ENCODE assay signal across 19 cellular contexts in genomic region chr9:108467653-108468324, GRCh38.
DNase-seq lines count a peak whose midpoint lies in the region; FAIRE-seq and TF ChIP-seq lines count a peak whose summit lies in the region.
"Had no signal": no experiment of that assay in that cellular context is flagged by ENCODE, and none has a peak within 500 bp of the region (broad histone marks: within the 10 kb centered on the region; RNA-seq: fewer than 3 reads in every experiment).

No MANE protein-coding gene starts in this region.

- no TSS peak for BruUV-seq in mammary epithelial cell (replicated peaks; lab: Mats Ljungman, UMichigan)

- no peak for TF ChIP-seq POLR2A in breast epithelium (IDR thresholded peaks at IDR 0.05)
- TF ChIP-seq POLR2A in vagina (IDR thresholded peaks at IDR 0.05), result no peak

- H3K9me3 ChIP-seq in mammary epithelial cell (replicated peaks; ENCODE audit: insufficient read depth, low read length) (no peaks in the 10 kb centered on the region), breast epithelium (no peaks in the 10 kb centered on the region), keratinocyte (ENCODE audit: control insufficient read depth, low read depth, low read length) (no peaks in the 10 kb centered on the region), vagina (no peaks in the 10 kb centered on the region)
- H3K9me3 ChIP-seq: spleen, thyroid gland had no signal

- DNase-seq in mammary epithelial cell (no peak), breast epithelium (ENCODE audit: low spot score in 2 of 2) (no peak), SW480 (ENCODE audit: low spot score) (peak; percentile 88), keratinocyte (ENCODE audit: low read depth, low spot score) (no peak), vagina (ENCODE audit: extremely low spot score in 2 of 2) (no peak), glomerular visceral epithelial cell (ENCODE audit: extremely low spot score) (no peak), NCI-H1417 treated with DMSO at 0.1 percent for 48 hours (lab: John Stamatoyannopoulos, UW) (no peak), GM13976 (ENCODE audit: low spot score) (no peak)
- DNase-seq: activated CD8-positive, alpha-beta memory T cell treated with anti-CD3 and anti-CD28 coated beads for 24 hours; activated naive CD4-positive, alpha-beta T cell treated with Interleukin-2 at 50 U/mL for 16 hours; cerebellar nuclear complex; H7; natural killer cell; NCI-H1436 treated with DMSO at 0.1 percent for 48 hours; spleen had no signal

- H3K27ac ChIP-seq in mammary epithelial cell (ENCODE audit: insufficient read depth, low read depth, low read length) (no peak overlapping the region), breast epithelium (no peak overlapping the region), keratinocyte (ENCODE audit: control insufficient read depth, insufficient read depth, low read length) (no peak overlapping the region), vagina (peak overlapping the region; percentile 18)
- H3K27ac ChIP-seq: epithelial cell of prostate, spleen, thyroid gland had no signal

- H2AFZ ChIP-seq in mammary epithelial cell (ENCODE audit: low read depth, low read length), result peak overlapping the region; percentile 8
- H2AFZ ChIP-seq in keratinocyte (ENCODE audit: control insufficient read depth, low read length), result no peak overlapping the region

- CTCF ChIA-PET in mammary epithelial cell (lab: Charles Lee; ENCODE audit: low non-redundant PET), result interaction anchor here (0.6 kb wide), 2 partner anchors 39 to 52 kb away, joined by 3 to 4 read pairs; no protein-coding TSS in a partner anchor

- H3K4me1 ChIP-seq in mammary epithelial cell (ENCODE audit: insufficient read depth, low read length) (peaks cover 22% of the 10 kb centered on the region), breast epithelium (no peaks in the 10 kb centered on the region), keratinocyte (ENCODE audit: control insufficient read depth, extremely low read depth, insufficient read depth, low read length) (peaks cover 7% of the 10 kb centered on the region), vagina (peaks cover 18% of the 10 kb centered on the region)
- H3K4me1 ChIP-seq: spleen, thyroid gland had no signal

- WGBS in mammary epithelial cell (ENCODE audit: low coverage, missing lambda C conversion rate), result 87% methylated on average over 6 of the region's 6 CpGs

- H3K36me3 ChIP-seq in mammary epithelial cell (ENCODE audit: insufficient read depth, low read length) (no peaks in the 10 kb centered on the region), breast epithelium (no peaks in the 10 kb centered on the region), keratinocyte (ENCODE audit: control insufficient read depth in 2 of 2, extremely low read depth in 1 of 2, insufficient read depth in 2 of 2, low read length in 2 of 2) (no peaks in the 10 kb centered on the region), vagina (no peaks in the 10 kb centered on the region)
- H3K36me3 ChIP-seq: spleen, thyroid gland had no signal

- H3K4me2 ChIP-seq in mammary epithelial cell (ENCODE audit: insufficient read depth, low read depth, low read length) (no peak overlapping the region), keratinocyte (ENCODE audit: control insufficient read depth, extremely low read depth, insufficient read depth, low read depth, low read length) (no peak overlapping the region)

- TF ChIP-seq CTCF in mammary epithelial cell (conservative IDR thresholded peaks at IDR 0.05 in 1 of 2, IDR thresholded peaks at IDR 0.05 in 1 of 2; ENCODE audit: extremely low read depth in 1 of 2, insufficient read depth in 1 of 2, low read depth in 1 of 2, low read length in 2 of 2) (no peak), breast epithelium (IDR thresholded peaks at IDR 0.05) (no peak), keratinocyte (optimal IDR thresholded peaks at IDR 0.05 in 1 of 3, IDR thresholded peaks at IDR 0.05 in 1 of 3, conservative IDR thresholded peaks at IDR 0.05 in 1 of 3; ENCODE audit: extremely low read depth in 1 of 3, insufficient read depth in 2 of 3, low read length in 3 of 3) (no peak), vagina (IDR thresholded peaks at IDR 0.05) (no peak), GM13976 (IDR thresholded peaks at IDR 0.05; ENCODE audit: borderline replicate concordance, control extremely low read depth, extremely low read depth, insufficient read depth, missing control alignments) (no peak)

- H3K9me1 ChIP-seq in keratinocyte (ENCODE audit: control insufficient read depth, extremely low read depth, insufficient read depth, low read length), result no peaks in the 10 kb centered on the region

- intact Hi-C loops in mammary epithelial cell (cut with micrococcal nuclease) (loop anchor here (1.0 kb wide), 1 partner anchor 95 kb away; no protein-coding TSS in a partner anchor), breast epithelium (cut with DNase I; ENCODE audit: low total_unique reads) (no loop called here), vagina (cut with DNase I) (no loop called here)

- H3K9ac ChIP-seq in mammary epithelial cell (ENCODE audit: insufficient read depth, low read length) (no peak overlapping the region), keratinocyte (ENCODE audit: control insufficient read depth, extremely low read depth, insufficient read depth, low read length) (no peak overlapping the region)

- FAIRE-seq in keratinocyte (lab: Jason Lieb, UNC), result peak; percentile 48
- FAIRE-seq: D721Med, HTR-8/SVneo had no signal

- H3K27me3 ChIP-seq in mammary epithelial cell (ENCODE audit: insufficient read depth, low read length) (no peaks in the 10 kb centered on the region), breast epithelium (no peaks in the 10 kb centered on the region), keratinocyte (ENCODE audit: control insufficient read depth, extremely low read depth, insufficient read depth, low read length) (no peaks in the 10 kb centered on the region), vagina (no peaks in the 10 kb centered on the region)
- H3K27me3 ChIP-seq: spleen, thyroid gland had no signal

- H3K4me3 ChIP-seq in mammary epithelial cell (replicated peaks in 1 of 3; ENCODE audit: insufficient read depth in 1 of 3, low read depth in 2 of 3, low read length in 3 of 3), result no peak overlapping the region
- no peak overlapping the region for H3K4me3 ChIP-seq in breast epithelium
- no peak overlapping the region for H3K4me3 ChIP-seq in keratinocyte (ENCODE audit: control insufficient read depth in 2 of 3, extremely low read depth in 1 of 3, insufficient read depth in 2 of 3, low read depth in 1 of 3, low read length in 3 of 3)
- no peak overlapping the region for H3K4me3 ChIP-seq in vagina
- H3K4me3 ChIP-seq: spleen, thyroid gland had no signal

- dilution Hi-C loops in mammary epithelial cell (cut with HindIII; ENCODE audit: low sequenced_read_pairs), result no loop called here
- dilution Hi-C loops in keratinocyte (cut with MboI; ENCODE audit: extremely low pct_ligation_motif_present, low sequenced_read_pairs), result no loop called here

- in situ Hi-C loops in mammary epithelial cell (cut with MboI; ENCODE audit: low sequenced_read_pairs in 2 of 2) (no loop called here), GM13976 (cut with MboI; ENCODE audit: low sequenced_read_pairs, unreplicated experiment) (no loop called here)

- H4K20me1 ChIP-seq in mammary epithelial cell (ENCODE audit: insufficient read depth, low read length) (no peaks in the 10 kb centered on the region), keratinocyte (ENCODE audit: control insufficient read depth, extremely low read depth, insufficient read depth, low read length) (no peaks in the 10 kb centered on the region)

- no peaks in the 10 kb centered on the region for H3K79me2 ChIP-seq in mammary epithelial cell (ENCODE audit: insufficient read depth, low read length)
- H3K79me2 ChIP-seq in keratinocyte (ENCODE audit: control insufficient read depth, insufficient read depth, low read length), result no peaks in the 10 kb centered on the region
